Comparison of ENCODE assay signal across 30 cellular contexts in the genomic region with DNA sequence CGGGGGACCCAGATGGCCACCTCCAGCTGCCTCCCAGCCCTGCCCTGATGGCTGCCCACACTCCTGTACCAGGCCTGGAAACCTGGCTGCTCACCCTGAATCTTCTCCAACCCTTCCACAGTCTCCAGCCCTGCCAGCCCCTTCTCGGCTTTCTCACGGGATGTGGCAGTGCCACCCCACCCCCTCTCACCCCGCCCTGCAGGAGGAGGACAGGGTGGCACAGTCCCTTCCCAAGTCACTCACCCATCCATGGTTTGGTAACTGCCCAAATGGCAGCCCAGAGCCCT. TPM values are rescaled to one million over a fixed set of nuclear protein-coding genes. Genes with fewer than 3 reads are reported as not detected.
A peak's percentile ranks its signal among the peaks of the same experiment; 100 is the strongest.
DNase-seq lines count a peak whose midpoint lies in the region; ATAC-seq and TF ChIP-seq lines count a peak whose summit lies in the region.
"Had no signal": no experiment of that assay in that cellular context is flagged by ENCODE, and none has a peak within 500 bp of the region (broad histone marks: within the 10 kb centered on the region; RNA-seq: fewer than 3 reads in every experiment).

No MANE protein-coding gene starts in this region.

- H3K36me3 Mint-ChIP-seq in MCF 10A (ENCODE audit: insufficient read depth, unreplicated experiment) = peaks cover 59% of the 10 kb centered on the region
- peaks cover 3% of the 10 kb centered on the region for H3K36me3 Mint-ChIP-seq in progenitor cell of endocrine pancreas (ENCODE audit: insufficient read depth)

- TF ChIP-seq CTCF in breast epithelium (IDR thresholded peaks at IDR 0.05) (no peak), MCF 10A (IDR thresholded peaks at IDR 0.05; ENCODE audit: unreplicated experiment) (no peak), progenitor cell of endocrine pancreas (IDR thresholded peaks at IDR 0.05; ENCODE audit: unreplicated experiment) (no peak), transverse colon (IDR thresholded peaks at IDR 0.05) (no peak)

- no peaks in the 10 kb centered on the region for H3K27me3 Mint-ChIP-seq in MCF 10A (ENCODE audit: insufficient read depth, unreplicated experiment)
- no peaks in the 10 kb centered on the region for H3K27me3 Mint-ChIP-seq in progenitor cell of endocrine pancreas
- H3K27me3 Mint-ChIP-seq: activated CD8-positive, alpha-beta T cell treated with anti-CD3 and anti-CD28 coated beads for 36 hours; naive thymus-derived CD8-positive, alpha-beta T cell had no signal

- WGBS in esophagus, 2 donors = 58 to 60% methylated on average over 4 of the region's 4 CpGs
- 83% methylated on average over 3 of the region's 4 CpGs; no CpG with 5 or more reads in 1 of the 2 donors for WGBS in transverse colon (ENCODE audit: low coverage in 1 of 2), 2 donors

- DNase-seq in breast epithelium (ENCODE audit: low spot score in 2 of 2) (no peak), MCF 10A (ENCODE audit: unreplicated experiment) (no peak), progenitor cell of endocrine pancreas (ENCODE audit: low spot score, unreplicated experiment) (no peak), transverse colon (no peak), NOMO-1 treated with dmso at 0.1 percent for 144 hours (lab: John Stamatoyannopoulos, UW; ENCODE audit: unreplicated experiment) (no peak)
- no peak for DNase-seq in activated effector memory CD4-positive, alpha-beta T cell treated with Interleukin-2 at 50 U/mL for 16 hours
- DNase-seq: activated CD4-positive, alpha-beta T cell treated with anti-CD3 and anti-CD28 coated beads for 1 hour; activated CD8-positive, alpha-beta T cell treated with anti-CD3 and anti-CD28 coated beads for 36 hours; activated gamma-delta T cell; brain microvascular endothelial cell; DMS53; effector memory CD4-positive, alpha-beta T cell; foreskin keratinocyte; immature natural killer cell; KG1; naive thymus-derived CD8-positive, alpha-beta T cell; NCI-H1417 treated with DMSO at 0.1 percent for 48 hours; NCI-H446; NCI-H774; occipital lobe; SK-N-SH had no signal

- no peak overlapping the region for H3K4me3 Mint-ChIP-seq in MCF 10A (ENCODE audit: unreplicated experiment)
- H3K4me3 Mint-ChIP-seq in progenitor cell of endocrine pancreas (ENCODE audit: low read depth) = no peak overlapping the region
- H3K4me3 Mint-ChIP-seq: activated CD8-positive, alpha-beta T cell treated with anti-CD3 and anti-CD28 coated beads for 36 hours; immature natural killer cell; mesothelial cell of epicardium; naive thymus-derived CD8-positive, alpha-beta T cell; T-helper 1 cell treated with Interleukin-12 subunit alpha and Interleukin-12 subunit beta and Interleukin-4 antibody, amounts not matched to agents 30 μg/mL and 1 μg/mL, for 36 hours had no signal

- in situ Hi-C loops in transverse colon (cut with MboI; ENCODE audit: low pct_ligation_motif_present in 1 of 4, low pct_unique_long_range_greater_than_20kb in 1 of 4, low sequenced_read_pairs in 3 of 4) = no loop called here

- POLR2A ChIA-PET in MCF 10A (lab: Yijun Ruan, JAX) = no interaction called here

- TF ChIP-seq EP300 in transverse colon (IDR thresholded peaks at IDR 0.05; ENCODE audit: low read depth) = no peak

- no peak for ATAC-seq in GM21367 (IDR thresholded peaks at IDR 0.05; ENCODE audit: unreplicated experiment)
- ATAC-seq: activated CD8-positive, alpha-beta T cell treated with anti-CD3 and anti-CD28 coated beads for 36 hours; foreskin keratinocyte; naive thymus-derived CD8-positive, alpha-beta T cell had no signal

- H3K4me1 ChIP-seq in breast epithelium (peaks cover 16 to 22% of the 10 kb centered on the region in 2 donors), esophagus (ENCODE audit: control insufficient read depth in 2 of 2, insufficient read depth in 2 of 2, low read length in 1 of 2) (peaks cover 3 to 16% of the 10 kb centered on the region in 2 donors), transverse colon (peaks cover 5 to 22% (median 11%) of the 10 kb centered on the region in 4 donors)
- H3K4me1 ChIP-seq: foreskin keratinocyte had no signal

- H3K36me3 ChIP-seq in breast epithelium = no peaks in the 10 kb centered on the region
- H3K36me3 ChIP-seq in esophagus (ENCODE audit: control insufficient read depth in 2 of 2, insufficient read depth in 2 of 2, low read length in 1 of 2) = peaks cover 9 to 69% of the 10 kb centered on the region in 2 donors
- peaks cover 0 to 29% (median 14%) of the 10 kb centered on the region in 4 donors for H3K36me3 ChIP-seq in transverse colon
- H3K36me3 ChIP-seq: uterus had no signal

- CTCF ChIA-PET in MCF 10A (lab: Yijun Ruan, JAX) = no interaction called here

- H3K9me3 ChIP-seq in breast epithelium = no peaks in the 10 kb centered on the region
- H3K9me3 ChIP-seq in esophagus (ENCODE audit: control insufficient read depth in 2 of 2, insufficient read depth in 1 of 2, low read depth in 1 of 2, low read length in 1 of 2) = no peaks in the 10 kb centered on the region
- H3K9me3 ChIP-seq in transverse colon = no peaks in the 10 kb centered on the region
- H3K9me3 ChIP-seq: SK-N-SH, uterus had no signal

- TF ChIP-seq POLR2A in breast epithelium (IDR thresholded peaks at IDR 0.05) = no peak
- no peak for TF ChIP-seq POLR2A in transverse colon (IDR thresholded peaks at IDR 0.05)

- no peak overlapping the region for H3K27ac Mint-ChIP-seq in MCF 10A (ENCODE audit: low read depth, unreplicated experiment)
- peak overlapping the region; percentile 74 for H3K27ac Mint-ChIP-seq in progenitor cell of endocrine pancreas
- H3K27ac Mint-ChIP-seq: activated CD8-positive, alpha-beta T cell treated with anti-CD3 and anti-CD28 coated beads for 36 hours; immature natural killer cell; mesothelial cell of epicardium; T-helper 1 cell treated with Interleukin-12 subunit alpha and Interleukin-12 subunit beta and Interleukin-4 antibody, amounts not matched to agents 30 μg/mL and 1 μg/mL, for 36 hours had no signal

- H3K9me3 Mint-ChIP-seq in MCF 10A (ENCODE audit: unreplicated experiment) (no peaks in the 10 kb centered on the region), progenitor cell of endocrine pancreas (ENCODE audit: low read depth) (no peaks in the 10 kb centered on the region)
- H3K9me3 Mint-ChIP-seq: activated CD8-positive, alpha-beta T cell treated with anti-CD3 and anti-CD28 coated beads for 36 hours; immature natural killer cell; mesothelial cell of epicardium; naive thymus-derived CD8-positive, alpha-beta T cell; T-helper 1 cell treated with Interleukin-12 subunit alpha and Interleukin-12 subunit beta and Interleukin-4 antibody, amounts not matched to agents 30 μg/mL and 1 μg/mL, for 36 hours had no signal

- BruUV-seq in MCF 10A (replicated peaks; lab: Mats Ljungman, UMichigan) = no TSS peak

- H3K4me3 ChIP-seq in breast epithelium (no peak overlapping the region), esophagus (ENCODE audit: low read depth in 1 of 2, low read length in 2 of 2) (no peak overlapping the region), transverse colon (no peak overlapping the region)
- H3K4me3 ChIP-seq: uterus had no signal

- no peaks in the 10 kb centered on the region for H3K4me1 Mint-ChIP-seq in MCF 10A (ENCODE audit: insufficient read depth, unreplicated experiment)
- no peaks in the 10 kb centered on the region for H3K4me1 Mint-ChIP-seq in progenitor cell of endocrine pancreas (ENCODE audit: low read depth)
- H3K4me1 Mint-ChIP-seq: immature natural killer cell, mesothelial cell of epicardium had no signal

- H3K27ac ChIP-seq in breast epithelium (peak overlapping the region; percentile 41 to 57), esophagus (ENCODE audit: low read depth in 2 of 2, low read length in 1 of 2) (peak overlapping the region; percentile 1 to 14), transverse colon (peak overlapping the region in 3 of 4 donors; percentile 10 to 43 (median 28))
- H3K27ac ChIP-seq: brain microvascular endothelial cell, foreskin keratinocyte had no signal

- intact Hi-C loops in breast epithelium (cut with DNase I; ENCODE audit: low total_unique reads) (no loop called here), MCF 10A (cut with micrococcal nuclease) (no loop called here), transverse colon (cut with DNase I; ENCODE audit: low total_unique reads) (no loop called here)

- H3K27me3 ChIP-seq in breast epithelium (no peaks in the 10 kb centered on the region), esophagus (ENCODE audit: control insufficient read depth in 1 of 2, insufficient read depth in 2 of 2, low read length in 2 of 2) (no peaks in the 10 kb centered on the region), transverse colon (no peaks in the 10 kb centered on the region)
- H3K27me3 ChIP-seq: brain microvascular endothelial cell, foreskin keratinocyte, uterus had no signal

RNA-seq across cellular contexts. Expression of a gene that starts 14.2 kb away (rescaled TPM):
- total RNA-seq in breast epithelium (10 to 100 TPM; 26.9 to 61.6 (median 50.1) TPM), MCF 10A (2022) (78.3 and 123 TPM in 2 replicates), progenitor cell of endocrine pancreas (55.2 and 55.6 TPM in 2 replicates), transverse colon (100 to 1,000 TPM in 2 of 4 donors, 10 to 100 TPM in 2; 25.4 to 148 (median 81.5) TPM)
- polyA plus RNA-seq in esophagus = 10 to 100 TPM; 32.6 to 44.8 TPM

RNA-seq across cellular contexts. Expression of a gene that starts 19.4 kb away (rescaled TPM):
- 10 to 100 TPM in 2 of 3 donors, not detected in 1; 12.8 to 33.8 TPM for total RNA-seq in breast epithelium
- not detected in 2 replicates for total RNA-seq in MCF 10A (2022)
- polyA plus RNA-seq in esophagus = 10 to 100 TPM; 49.5 to 72.3 TPM
- not detected in 2 replicates for total RNA-seq in progenitor cell of endocrine pancreas
- 100 to 1,000 TPM; 214 to 308 (median 283) TPM for total RNA-seq in transverse colon
- total RNA-seq: activated CD8-positive, alpha-beta T cell treated with anti-CD3 and anti-CD28 coated beads for 36 hours; G401; H1; naive thymus-derived CD8-positive, alpha-beta T cell; occipital lobe; RPMI7951 had no signal
- polyA plus RNA-seq: immature natural killer cell; naive thymus-derived CD8-positive, alpha-beta T cell; SK-N-SH had no signal

RNA-seq across cellular contexts. Expression of a gene that starts 42.3 kb away (rescaled TPM):
- 10 to 100 TPM in 2 of 3 donors, 1 to 10 TPM in 1; 5.3 to 14.1 (median 11.5) TPM for total RNA-seq in breast epithelium
- total RNA-seq in MCF 10A (2022) = not detected in 2 replicates
- polyA plus RNA-seq in esophagus = 100 to 1,000 TPM in 1 of 2 donors, 10 to 100 TPM in 1; 95.3 to 238 TPM
- total RNA-seq in progenitor cell of endocrine pancreas = 0.60 and 1.5 TPM in 2 replicates
- 10 to 100 TPM in 3 of 4 donors, 1 to 10 TPM in 1; 8.7 to 72.0 (median 18.2) TPM for total RNA-seq in transverse colon
- total RNA-seq: RPMI7951 had no signal

RNA-seq across cellular contexts. Expression of a gene that starts 43.3 kb away (rescaled TPM):
- total RNA-seq in breast epithelium (1 to 10 TPM in 1 of 3 donors, under 1 TPM in 2; 0.16 to 1.8 (median 0.98) TPM), MCF 10A (2022) (not detected in 2 replicates), progenitor cell of endocrine pancreas (8.3 and 8.6 TPM in 2 replicates), transverse colon (under 1 TPM in 3 of 4 donors, not detected in 1; 0.16 to 0.96 (median 0.40) TPM)
- polyA plus RNA-seq in esophagus = 1 to 10 TPM in 1 of 2 donors, under 1 TPM in 1; 0.53 to 1.4 TPM
- total RNA-seq: activated CD8-positive, alpha-beta T cell treated with anti-CD3 and anti-CD28 coated beads for 36 hours; foreskin keratinocyte; G401; left lobe of liver; naive thymus-derived CD8-positive, alpha-beta T cell; RPMI7951 had no signal
- polyA plus RNA-seq: foreskin keratinocyte; immature natural killer cell; naive thymus-derived CD8-positive, alpha-beta T cell; SK-N-SH had no signal

Comparison
In these comparisons a context has a peak if more than half of its experiments do, and no peak if none do; other contexts are left out.
1. RNA of a gene that starts 19.4 kb away (total RNA-seq): 214 to 308 TPM in transverse colon; 12.8 to 33.8 TPM in breast epithelium, not detected in MCF 10A and not detected in progenitor cell of endocrine pancreas; every median in the first group is over 4 times any median in the second.
2. Peak in every context shown above with its lines, with median percentiles within 50 percentile points of each other: H3K27ac ChIP-seq.